ENCODE assay signal across 1 cellular context in the genomic region with DNA sequence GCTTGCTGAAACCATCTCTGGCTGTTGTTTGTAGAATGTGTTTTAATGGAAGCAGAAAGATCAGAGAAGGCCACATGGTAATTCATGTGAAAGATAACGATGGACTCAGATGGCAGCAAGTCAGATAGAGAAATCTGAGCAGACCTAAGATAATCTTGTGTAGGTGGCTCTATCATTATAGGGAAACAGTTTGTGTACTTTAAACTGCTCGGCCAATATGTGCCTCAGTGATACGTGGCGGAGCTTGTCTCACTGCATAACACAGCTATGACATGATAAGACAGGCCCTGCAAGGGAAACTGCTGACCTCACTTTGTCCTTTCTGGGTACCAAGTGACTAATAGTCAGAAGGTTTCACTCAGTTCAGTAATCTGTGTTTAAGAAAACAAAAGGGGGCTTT.
TF ChIP-seq lines count a peak whose summit lies in the region.

No MANE protein-coding gene starts in this region.

TF ChIP-seq in HepG2, 621 proteins besides CTCF, POLR2A, EP300 and RAD21 (continued from another document):
- TF ChIP-seq, protein P1, sequence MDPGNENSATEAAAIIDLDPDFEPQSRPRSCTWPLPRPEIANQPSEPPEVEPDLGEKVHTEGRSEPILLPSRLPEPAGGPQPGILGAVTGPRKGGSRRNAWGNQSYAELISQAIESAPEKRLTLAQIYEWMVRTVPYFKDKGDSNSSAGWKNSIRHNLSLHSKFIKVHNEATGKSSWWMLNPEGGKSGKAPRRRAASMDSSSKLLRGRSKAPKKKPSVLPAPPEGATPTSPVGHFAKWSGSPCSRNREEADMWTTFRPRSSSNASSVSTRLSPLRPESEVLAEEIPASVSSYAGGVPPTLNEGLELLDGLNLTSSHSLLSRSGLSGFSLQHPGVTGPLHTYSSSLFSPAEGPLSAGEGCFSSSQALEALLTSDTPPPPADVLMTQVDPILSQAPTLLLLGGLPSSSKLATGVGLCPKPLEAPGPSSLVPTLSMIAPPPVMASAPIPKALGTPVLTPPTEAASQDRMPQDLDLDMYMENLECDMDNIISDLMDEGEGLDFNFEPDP (CRISPR knock-in tag; conservative IDR thresholded peaks at IDR 0.05), result no peak
- TF ChIP-seq, protein P2, sequence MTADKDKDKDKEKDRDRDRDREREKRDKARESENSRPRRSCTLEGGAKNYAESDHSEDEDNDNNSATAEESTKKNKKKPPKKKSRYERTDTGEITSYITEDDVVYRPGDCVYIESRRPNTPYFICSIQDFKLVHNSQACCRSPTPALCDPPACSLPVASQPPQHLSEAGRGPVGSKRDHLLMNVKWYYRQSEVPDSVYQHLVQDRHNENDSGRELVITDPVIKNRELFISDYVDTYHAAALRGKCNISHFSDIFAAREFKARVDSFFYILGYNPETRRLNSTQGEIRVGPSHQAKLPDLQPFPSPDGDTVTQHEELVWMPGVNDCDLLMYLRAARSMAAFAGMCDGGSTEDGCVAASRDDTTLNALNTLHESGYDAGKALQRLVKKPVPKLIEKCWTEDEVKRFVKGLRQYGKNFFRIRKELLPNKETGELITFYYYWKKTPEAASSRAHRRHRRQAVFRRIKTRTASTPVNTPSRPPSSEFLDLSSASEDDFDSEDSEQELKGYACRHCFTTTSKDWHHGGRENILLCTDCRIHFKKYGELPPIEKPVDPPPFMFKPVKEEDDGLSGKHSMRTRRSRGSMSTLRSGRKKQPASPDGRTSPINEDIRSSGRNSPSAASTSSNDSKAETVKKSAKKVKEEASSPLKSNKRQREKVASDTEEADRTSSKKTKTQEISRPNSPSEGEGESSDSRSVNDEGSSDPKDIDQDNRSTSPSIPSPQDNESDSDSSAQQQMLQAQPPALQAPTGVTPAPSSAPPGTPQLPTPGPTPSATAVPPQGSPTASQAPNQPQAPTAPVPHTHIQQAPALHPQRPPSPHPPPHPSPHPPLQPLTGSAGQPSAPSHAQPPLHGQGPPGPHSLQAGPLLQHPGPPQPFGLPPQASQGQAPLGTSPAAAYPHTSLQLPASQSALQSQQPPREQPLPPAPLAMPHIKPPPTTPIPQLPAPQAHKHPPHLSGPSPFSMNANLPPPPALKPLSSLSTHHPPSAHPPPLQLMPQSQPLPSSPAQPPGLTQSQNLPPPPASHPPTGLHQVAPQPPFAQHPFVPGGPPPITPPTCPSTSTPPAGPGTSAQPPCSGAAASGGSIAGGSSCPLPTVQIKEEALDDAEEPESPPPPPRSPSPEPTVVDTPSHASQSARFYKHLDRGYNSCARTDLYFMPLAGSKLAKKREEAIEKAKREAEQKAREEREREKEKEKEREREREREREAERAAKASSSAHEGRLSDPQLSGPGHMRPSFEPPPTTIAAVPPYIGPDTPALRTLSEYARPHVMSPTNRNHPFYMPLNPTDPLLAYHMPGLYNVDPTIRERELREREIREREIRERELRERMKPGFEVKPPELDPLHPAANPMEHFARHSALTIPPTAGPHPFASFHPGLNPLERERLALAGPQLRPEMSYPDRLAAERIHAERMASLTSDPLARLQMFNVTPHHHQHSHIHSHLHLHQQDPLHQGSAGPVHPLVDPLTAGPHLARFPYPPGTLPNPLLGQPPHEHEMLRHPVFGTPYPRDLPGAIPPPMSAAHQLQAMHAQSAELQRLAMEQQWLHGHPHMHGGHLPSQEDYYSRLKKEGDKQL (CRISPR knock-in tag; IDR thresholded peaks at IDR 0.05; ENCODE audit: low read depth), result no peak
- TF ChIP-seq, protein P3, sequence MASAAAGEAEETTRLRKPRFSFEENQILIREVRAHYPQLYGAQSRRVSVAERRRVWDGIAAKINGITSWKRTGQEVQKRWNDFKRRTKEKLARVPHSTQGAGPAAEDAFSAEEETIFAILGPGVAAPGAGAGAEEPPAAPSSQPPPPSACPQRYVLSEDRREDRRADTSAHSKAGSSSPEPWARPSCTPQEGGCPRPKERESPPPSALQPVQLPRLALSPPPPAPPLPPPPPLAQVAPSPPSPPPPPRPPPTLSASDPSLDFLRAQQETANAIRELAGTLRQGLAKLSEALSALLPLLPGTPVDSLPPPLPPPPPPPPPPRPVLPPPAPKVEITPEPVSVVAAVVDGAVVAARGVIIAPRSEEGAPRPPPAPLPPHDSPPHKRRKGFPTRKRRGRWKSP (CRISPR knock-in tag; IDR thresholded peaks at IDR 0.05), result no peak
- no peak for TF ChIP-seq HDAC2 (CRISPR knock-in tag; IDR thresholded peaks at IDR 0.05)
- TF ChIP-seq, protein P4, sequence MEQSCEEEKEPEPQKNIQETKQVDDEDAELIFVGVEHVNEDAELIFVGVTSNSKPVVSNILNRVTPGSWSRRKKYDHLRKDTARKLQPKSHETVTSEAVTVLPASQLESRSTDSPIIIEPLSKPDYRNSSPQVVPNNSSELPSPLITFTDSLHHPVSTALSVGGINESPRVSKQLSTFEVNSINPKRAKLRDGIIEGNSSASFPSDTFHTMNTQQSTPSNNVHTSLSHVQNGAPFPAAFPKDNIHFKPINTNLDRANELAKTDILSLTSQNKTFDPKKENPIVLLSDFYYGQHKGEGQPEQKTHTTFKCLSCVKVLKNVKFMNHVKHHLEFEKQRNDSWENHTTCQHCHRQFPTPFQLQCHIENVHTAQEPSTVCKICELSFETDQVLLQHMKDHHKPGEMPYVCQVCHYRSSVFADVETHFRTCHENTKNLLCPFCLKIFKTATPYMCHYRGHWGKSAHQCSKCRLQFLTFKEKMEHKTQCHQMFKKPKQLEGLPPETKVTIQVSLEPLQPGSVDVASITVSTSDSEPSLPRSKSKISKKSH (CRISPR knock-in tag; IDR thresholded peaks at IDR 0.05; ENCODE audit: borderline replicate concordance), result no peak
